In the genomic region with DNA sequence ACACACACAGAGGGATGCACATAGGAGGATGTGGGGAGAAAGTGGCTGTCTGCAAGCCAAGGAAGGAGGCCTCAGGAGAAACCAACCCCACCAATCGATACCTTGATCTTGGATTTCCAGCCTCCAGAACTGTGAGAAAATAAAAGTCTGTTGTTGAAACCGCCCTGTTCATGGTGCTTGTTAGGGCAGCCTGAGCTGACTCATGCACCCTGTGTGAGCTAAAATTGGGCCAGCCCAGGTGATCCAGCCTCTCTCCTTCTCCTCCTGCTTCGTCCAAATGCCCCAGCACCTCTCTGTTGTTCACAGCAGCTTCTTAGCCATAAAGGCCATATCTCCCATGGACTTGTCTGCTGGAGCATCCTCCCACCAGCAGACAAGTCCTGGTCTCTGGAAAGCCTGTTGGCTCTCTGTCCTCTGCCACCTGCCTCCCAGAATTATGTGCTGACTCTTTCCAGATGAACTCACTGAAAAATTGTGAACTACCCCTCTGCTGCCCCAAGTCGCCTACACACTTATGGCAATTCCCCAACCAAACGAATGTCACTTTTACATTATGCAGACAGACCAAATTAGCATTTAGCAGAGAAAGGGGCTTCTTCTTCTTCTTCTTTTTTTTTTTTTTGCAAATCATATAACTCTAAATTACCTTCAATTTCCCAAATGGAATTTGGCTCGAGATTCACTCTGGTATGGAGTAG, we compare ENCODE assay signal across 26 cellular contexts. TPM values are rescaled to one million over a fixed set of nuclear protein-coding genes. Genes with fewer than 3 reads are reported as not detected.
"Had no signal": no experiment of that assay in that cellular context is flagged by ENCODE, and none has a peak within 500 bp of the region (broad histone marks: within the 10 kb centered on the region; RNA-seq: fewer than 3 reads in every experiment).

No MANE protein-coding gene starts in this region.

- H3K4me3 Mint-ChIP-seq: activated CD4-positive, alpha-beta memory T cell treated with anti-CD3 and anti-CD28 coated beads, Interleukin-2, amount 10 ng/mL, durations not matched to agents 7 days and 5 days; activated CD4-positive, alpha-beta T cell treated with anti-CD3 and anti-CD28 coated beads for 36 hours; activated naive CD4-positive, alpha-beta T cell treated with anti-CD3 and anti-CD28 coated beads, Interleukin-2, amount 50 U/mL, for 24 hours; brain had no signal

- H3K9me3 ChIP-seq: SJCRH30 had no signal

- H3K27ac Mint-ChIP-seq: activated CD4-positive, alpha-beta memory T cell treated with anti-CD3 and anti-CD28 coated beads, Interleukin-2, amount 10 ng/mL, durations not matched to agents 7 days and 5 days; activated CD4-positive, alpha-beta T cell treated with anti-CD3 and anti-CD28 coated beads for 36 hours had no signal

- H3K27ac ChIP-seq: KMS-11, SJCRH30, WERI-Rb-1 had no signal

- H3K36me3 ChIP-seq: SJCRH30, WERI-Rb-1 had no signal

- DNase-seq: activated CD4-positive, alpha-beta memory T cell treated with anti-CD3 and anti-CD28 coated beads, Interleukin-2, amount 10 ng/mL, durations not matched to agents 7 days and 5 days; activated CD4-positive, alpha-beta T cell treated with anti-CD3 and anti-CD28 coated beads for 36 hours; activated CD4-positive, alpha-beta T cell treated with anti-CD3 and anti-CD28 coated beads, Interleukin-2, amount 50 U/mL, for 1 hour; activated CD8-positive, alpha-beta memory T cell treated with anti-CD3 and anti-CD28 coated beads, Interleukin-2, amount 50 U/mL, for 48 hours; activated T-cell treated with anti-CD3 and anti-CD28 coated beads, Interleukin-2, amount 50 U/mL, for 1 hour; amygdala; cerebellar nuclear complex; MV-4-11; NCI-H1092 treated with DMSO at 0.1 percent for 48 hours; NCI-H1436; NCI-H1694 treated with DMSO at 0.1 percent for 48 hours; NCI-H2029 treated with DMSO at 0.1 percent for 48 hours; NCI-H510A treated with DMSO at 0.1 percent for 48 hours; NCI-H69; NK-92 treated with Interleukin-12 subunit alpha and Interleukin-12 subunit beta, amount 100 ng/mL, for 24 hours; OCI-M1; Right ventricle myocardium superior; RPMI8226; SJCRH30; WERI-Rb-1 had no signal

- H3K27me3 ChIP-seq: SJCRH30 had no signal

- H3K36me3 Mint-ChIP-seq: brain had no signal

- FAIRE-seq: astrocyte had no signal

- ATAC-seq: activated CD4-positive, alpha-beta T cell treated with anti-CD3 and anti-CD28 coated beads for 36 hours; Panc1 had no signal

- H3K4me1 ChIP-seq: SJCRH30 had no signal

- H3K4me2 ChIP-seq: KMS-11 had no signal

- H3K9ac ChIP-seq: KMS-11 had no signal

- H3K27me3 Mint-ChIP-seq: activated CD4-positive, alpha-beta T cell treated with anti-CD3 and anti-CD28 coated beads for 36 hours; activated naive CD4-positive, alpha-beta T cell treated with anti-CD3 and anti-CD28 coated beads, Interleukin-2, amount 50 U/mL, for 24 hours had no signal

- H3K4me3 ChIP-seq: SJCRH30 had no signal

RNA-seq across cellular contexts. Expression of a gene that starts 30.2 kb away (rescaled TPM):
- total RNA-seq: MCF 10A, SJCRH30 had no signal
